ENCODE assay signal across 25 cellular contexts in the genomic region with DNA sequence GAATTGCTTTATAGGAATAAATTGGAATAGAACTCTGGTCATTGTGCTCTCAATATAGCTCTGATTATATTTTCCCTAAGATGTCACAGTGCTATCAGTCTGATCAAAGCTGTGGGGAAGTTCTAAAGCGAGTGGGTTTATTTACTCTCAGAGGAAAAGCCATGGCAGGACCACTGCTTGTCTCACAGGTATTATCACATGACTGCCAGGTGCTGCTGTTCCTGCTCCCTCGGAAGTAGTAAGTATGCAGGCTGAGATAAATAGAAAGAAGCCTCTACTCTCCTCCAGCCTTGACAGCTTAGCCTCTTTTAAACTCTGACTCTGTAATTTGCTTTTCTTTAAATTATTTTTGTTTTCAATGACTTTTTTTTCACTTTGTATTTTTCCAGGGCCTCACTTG. TPM values are rescaled to one million over a fixed set of nuclear protein-coding genes. Genes with fewer than 3 reads are reported as not detected.
"Had no signal": no experiment of that assay in that cellular context is flagged by ENCODE, and none has a peak within 500 bp of the region (broad histone marks: within the 10 kb centered on the region; RNA-seq: fewer than 3 reads in every experiment).

No MANE protein-coding gene starts in this region.

- H3K9me3 Mint-ChIP-seq: activated CD4-positive, alpha-beta memory T cell treated with anti-CD3 and anti-CD28 coated beads, Interleukin-2, amount 10 ng/mL, durations not matched to agents 7 days and 5 days; activated T-helper 17 cell treated with anti-CD3 and anti-CD28 coated beads, Interleukin-2, amount 50 U/mL, for 72 hours; brain; nephron progenitor cell; T-helper 2 cell treated with Interferon-gamma antibody and Interleukin-4, amounts not matched to agents 5 μg/mL and 100 μg/mL, for 36 hours had no signal

- H3K27ac ChIP-seq: dorsolateral prefrontal cortex, epithelial cell of prostate, lower lobe of right lung had no signal

- H3K9me3 ChIP-seq: lower lobe of right lung, tibial nerve had no signal

- H3K27me3 ChIP-seq: dorsolateral prefrontal cortex, tibial nerve had no signal

- H3K4me3 ChIP-seq: dorsolateral prefrontal cortex, lower lobe of right lung, tibial nerve had no signal

- FAIRE-seq: colon, islet of Langerhans, TTC549, urothelium cell line had no signal

- ATAC-seq: activated T-helper 17 cell treated with anti-CD3 and anti-CD28 coated beads, Interleukin-2, amount 50 U/mL, for 72 hours; left cardiac atrium; lower lobe of right lung had no signal

- DNase-seq: activated CD4-positive, alpha-beta memory T cell treated with anti-CD3 and anti-CD28 coated beads, Interleukin-2, amount 10 ng/mL, durations not matched to agents 7 days and 5 days; activated CD4-positive, alpha-beta T cell treated with anti-CD3 and anti-CD28 coated beads for 48 hours; activated naive CD4-positive, alpha-beta T cell treated with Interleukin-2 at 50 U/mL for 16 hours; activated T-cell treated with anti-CD3 and anti-CD28 coated beads, Interleukin-2, amount 50 U/mL, for 1 hour; anterior cingulate cortex; caudate nucleus; dorsolateral prefrontal cortex; foreskin fibroblast; glutamatergic neuron; hippocampal formation; left cardiac atrium; lower lobe of right lung; midbrain; nephron progenitor cell; nucleus accumbens; stimulated activated naive CD4-positive, alpha-beta T cell treated with Interleukin-2 at 50 U/mL for 16 hours had no signal

- H3K27ac Mint-ChIP-seq: activated CD4-positive, alpha-beta memory T cell treated with anti-CD3 and anti-CD28 coated beads, Interleukin-2, amount 10 ng/mL, durations not matched to agents 7 days and 5 days; activated T-helper 17 cell treated with anti-CD3 and anti-CD28 coated beads, Interleukin-2, amount 50 U/mL, for 72 hours; nephron progenitor cell; T-helper 2 cell treated with Interferon-gamma antibody and Interleukin-4, amounts not matched to agents 5 μg/mL and 100 μg/mL, for 36 hours had no signal

RNA-seq across cellular contexts. Expression of a gene that starts 49.1 kb away (rescaled TPM):
- total RNA-seq: activated CD4-positive, alpha-beta memory T cell treated with anti-CD3 and anti-CD28 coated beads, Interleukin-2, amount 10 ng/mL, durations not matched to agents 7 days and 5 days; activated T-helper 17 cell treated with anti-CD3 and anti-CD28 coated beads, Interleukin-2, amount 50 U/mL, for 72 hours had no signal
